In genomic region chr18:74897971-74898657, GRCh38 we compare ENCODE assay signal across 14 cellular contexts.
DNase-seq lines count a peak whose midpoint lies in the region; ATAC-seq and TF ChIP-seq lines count a peak whose summit lies in the region.
"Had no signal": no experiment of that assay in that cellular context is flagged by ENCODE, and none has a peak within 500 bp of the region (broad histone marks: within the 10 kb centered on the region; RNA-seq: fewer than 3 reads in every experiment).

No MANE protein-coding gene starts in this region.

- TF ChIP-seq CTCF in SK-N-SH (IDR thresholded peaks at IDR 0.05) (no peak), fibroblast of lung (conservative IDR thresholded peaks at IDR 0.05 in 1 of 2, IDR thresholded peaks at IDR 0.05 in 1 of 2; ENCODE audit: low read depth in 1 of 2, low read length in 2 of 2) (no peak), smooth muscle cell (IDR thresholded peaks at IDR 0.05; ENCODE audit: borderline replicate concordance, insufficient read depth, poor library complexity, severe bottlenecking) (no peak), PC-9 (conservative IDR thresholded peaks at IDR 0.05) (no peak)

- 15 to 16% methylated on average over 5 of the region's 5 CpGs for WGBS in GM23248 (ENCODE audit: low coverage in 1 of 2, low lambda C conversion rate in 2 of 2, missing lambda C conversion rate in 2 of 2), 2 experiments
- WGBS in SK-N-SH (ENCODE audit: low lambda C conversion rate): 54% methylated on average over 5 of the region's 5 CpGs
- 34% methylated on average over 5 of the region's 5 CpGs for WGBS in smooth muscle cell (ENCODE audit: low lambda C conversion rate)

- H3K9me3 ChIP-seq in GM23248 (ENCODE audit: low read depth) (no peaks in the 10 kb centered on the region), SK-N-SH (no peaks in the 10 kb centered on the region), fibroblast of lung (ENCODE audit: control insufficient read depth, insufficient read depth, low read depth, low read length) (no peaks in the 10 kb centered on the region), smooth muscle cell (replicated peaks; ENCODE audit: low read depth) (no peaks in the 10 kb centered on the region), PC-9 (ENCODE audit: insufficient read depth, low read depth) (no peaks in the 10 kb centered on the region)
- H3K9me3 ChIP-seq: testis had no signal

- H3K27me3 ChIP-seq in GM23248 (replicated peaks; ENCODE audit: insufficient read depth): no peaks in the 10 kb centered on the region
- H3K27me3 ChIP-seq in SK-N-SH (ENCODE audit: insufficient read depth): no peaks in the 10 kb centered on the region
- no peaks in the 10 kb centered on the region for H3K27me3 ChIP-seq in fibroblast of lung (ENCODE audit: control insufficient read depth, insufficient read depth, low read length)
- no peaks in the 10 kb centered on the region for H3K27me3 ChIP-seq in smooth muscle cell (ENCODE audit: low read depth)
- H3K27me3 ChIP-seq in PC-9 (ENCODE audit: insufficient read depth, low read depth): no peaks in the 10 kb centered on the region
- H3K27me3 ChIP-seq: testis had no signal

- DNase-seq in GM23248 (peak; percentile 84), SK-N-SH (no peak), fibroblast of lung (ENCODE audit: low read depth in 2 of 2) (peak; percentile 53 to 67), smooth muscle cell (lab: John Stamatoyannopoulos, UW; ENCODE audit: unreplicated experiment) (no peak), hypothalamus (lab: John Stamatoyannopoulos, UW) (no peak), PC-9 (no peak), sciatic nerve (ENCODE audit: low spot score) (no peak)
- DNase-seq: activated CD8-positive, alpha-beta memory T cell treated with anti-CD3 and anti-CD28 coated beads, Interleukin-2, amount 10 ng/mL, durations not matched to agents 7 days and 5 days; activated naive CD8-positive, alpha-beta T cell treated with anti-CD3 and anti-CD28 coated beads, Interleukin-2, amount 10 ng/mL, durations not matched to agents 7 days and 5 days; NCI-H1105 treated with DMSO at 0.1 percent for 48 hours; NCI-H446 treated with DMSO at 0.1 percent for 48 hours; testis had no signal

- H3K27ac ChIP-seq in GM23248: peak overlapping the region; percentile 26
- H3K27ac ChIP-seq in SK-N-SH (ENCODE audit: low read depth in 2 of 2, low read length in 1 of 2): peak overlapping the region in 1 of 2 experiments; percentile 26; a peak in 2 of 4 replicates
- H3K27ac ChIP-seq in fibroblast of lung (ENCODE audit: insufficient read depth, low read length): no peak overlapping the region
- no peak overlapping the region for H3K27ac ChIP-seq in smooth muscle cell (ENCODE audit: low read depth)
- no peak overlapping the region for H3K27ac ChIP-seq in PC-9
- H3K27ac ChIP-seq: testis had no signal

- peak overlapping the region; percentile 27 for H3K4me2 ChIP-seq in GM23248 (ENCODE audit: unreplicated experiment)
- H3K4me2 ChIP-seq in SK-N-SH: peak overlapping the region; percentile 47; the same call in 1 of the 2 replicates
- H3K4me2 ChIP-seq in fibroblast of lung (ENCODE audit: extremely low read depth, insufficient read depth, low read length): no peak overlapping the region
- H3K4me2 ChIP-seq in smooth muscle cell: peak overlapping the region; percentile 55
- H3K4me2 ChIP-seq in PC-9: no peak overlapping the region
- H3K4me2 ChIP-seq: GM23338 had no signal

- no peak for TF ChIP-seq RAD21 in SK-N-SH (IDR thresholded peaks at IDR 0.05; ENCODE audit: low read length)

- no peak for ATAC-seq in GM19452 (IDR thresholded peaks at IDR 0.05; ENCODE audit: unreplicated experiment)
- no peak for ATAC-seq in sciatic nerve
- ATAC-seq: activated CD8-positive, alpha-beta memory T cell treated with anti-CD3 and anti-CD28 coated beads, Interleukin-2, amount 10 ng/mL, durations not matched to agents 7 days and 5 days; GM23338 had no signal

- CTCF ChIA-PET in SK-N-SH (lab: Yijun Ruan, JAX) (interaction anchor here (1.0 to 1.7 kb wide), 3 partner anchors 8 to 245 kb away, joined by 3 to 7 read pairs (median 4); no protein-coding TSS in a partner anchor), PC-9 (lab: Charles Lee) (no interaction called here)

- POLR2A ChIA-PET in SK-N-SH (lab: Yijun Ruan, JAX) (no interaction called here), PC-9 (lab: Charles Lee; ENCODE audit: unreplicated experiment) (no interaction called here)

- H2AFZ ChIP-seq in GM23248 (0 out of 2 replicates have a peak overlapping the region, but pooled peaks have one; percentile 44), SK-N-SH (ENCODE audit: low read depth) (peak overlapping the region; percentile 59; the same call in 1 of the 2 replicates), fibroblast of lung (ENCODE audit: low read length) (no peak overlapping the region), smooth muscle cell (ENCODE audit: low read depth) (no peak overlapping the region), PC-9 (no peak overlapping the region)
- H2AFZ ChIP-seq: GM23338 had no signal

- BruUV-seq in PC-9 (replicated peaks; lab: Mats Ljungman, UMichigan): no TSS peak

- H3K36me3 ChIP-seq in GM23248 (ENCODE audit: low read depth) (no peaks in the 10 kb centered on the region), SK-N-SH (replicated peaks in 1 of 2; ENCODE audit: control insufficient read depth in 1 of 2, insufficient read depth in 2 of 2, low read length in 1 of 2) (peaks cover 0 to 4% of the 10 kb centered on the region in 2 experiments), fibroblast of lung (ENCODE audit: control insufficient read depth, insufficient read depth, low read length) (no peaks in the 10 kb centered on the region), smooth muscle cell (ENCODE audit: low read depth) (no peaks in the 10 kb centered on the region), PC-9 (ENCODE audit: low read depth) (no peaks in the 10 kb centered on the region)

- H3K9ac ChIP-seq in GM23248: no peak overlapping the region
- 0 out of 2 replicates have a peak overlapping the region, but pooled peaks have one; percentile 19 for H3K9ac ChIP-seq in SK-N-SH
- no peak overlapping the region for H3K9ac ChIP-seq in fibroblast of lung (ENCODE audit: insufficient read depth, low read length)
- H3K9ac ChIP-seq in smooth muscle cell (ENCODE audit: low read depth): no peak overlapping the region

- in situ Hi-C loops in GM23248 (cut with MboI): no loop called here

- H3K4me3 ChIP-seq in GM23248 (no peak overlapping the region), SK-N-SH (ENCODE audit: low read depth in 2 of 2, low read length in 1 of 2) (no peak overlapping the region), fibroblast of lung (replicated peaks in 1 of 4; ENCODE audit: control extremely low read depth in 1 of 4, insufficient read depth in 1 of 4, low read depth in 3 of 4, low read length in 4 of 4) (no peak overlapping the region), smooth muscle cell (no peak overlapping the region), PC-9 (no peak overlapping the region)
- H3K4me3 ChIP-seq: GM23338, testis had no signal

- H3K4me1 ChIP-seq in GM23248 (ENCODE audit: insufficient read depth): peaks cover 22% of the 10 kb centered on the region
- peaks cover 3 to 32% of the 10 kb centered on the region in 2 experiments; a peak in 2 of 4 replicates for H3K4me1 ChIP-seq in SK-N-SH (ENCODE audit: control insufficient read depth in 1 of 2, insufficient read depth in 2 of 2, low read depth in 1 of 2, low read length in 1 of 2)
- H3K4me1 ChIP-seq in fibroblast of lung (ENCODE audit: control insufficient read depth, extremely low read depth, insufficient read depth, low read length): no peaks in the 10 kb centered on the region
- no peaks in the 10 kb centered on the region for H3K4me1 ChIP-seq in smooth muscle cell (ENCODE audit: low read depth)
- no peaks in the 10 kb centered on the region for H3K4me1 ChIP-seq in PC-9 (replicated peaks; ENCODE audit: insufficient read depth)

- intact Hi-C loops in PC-9 (cut with micrococcal nuclease; ENCODE audit: unreplicated experiment): loop anchor here (2.0 to 5.0 kb wide), 3 partner anchors 64 to 581 kb away; no protein-coding TSS in a partner anchor
- intact Hi-C loops in sciatic nerve (cut with DNase I): no loop called here

- H3K79me2 ChIP-seq in GM23248 (ENCODE audit: insufficient read depth) (no peaks in the 10 kb centered on the region), SK-N-SH (ENCODE audit: insufficient read depth) (no peaks in the 10 kb centered on the region), fibroblast of lung (ENCODE audit: control insufficient read depth, insufficient read depth, low read length) (no peaks in the 10 kb centered on the region), smooth muscle cell (ENCODE audit: low read depth) (no peaks in the 10 kb centered on the region), PC-9 (ENCODE audit: low read depth) (no peaks in the 10 kb centered on the region)

- no peak for TF ChIP-seq EP300 in SK-N-SH (IDR thresholded peaks at IDR 0.05; ENCODE audit: borderline replicate concordance in 1 of 2, low read depth in 1 of 2, low read length in 1 of 2)

- no peaks in the 10 kb centered on the region for H3K9me2 ChIP-seq in GM23248 (ENCODE audit: insufficient read depth)
- H3K9me2 ChIP-seq in SK-N-SH: no peaks in the 10 kb centered on the region
- H3K9me2 ChIP-seq in PC-9 (ENCODE audit: insufficient read depth): no peaks in the 10 kb centered on the region

- H4K20me1 ChIP-seq in GM23248 (ENCODE audit: insufficient read depth): no peaks in the 10 kb centered on the region
- no peaks in the 10 kb centered on the region for H4K20me1 ChIP-seq in SK-N-SH (ENCODE audit: insufficient read depth)
- H4K20me1 ChIP-seq in fibroblast of lung (ENCODE audit: control insufficient read depth, extremely low read depth, insufficient read depth, low read length): no peaks in the 10 kb centered on the region
- H4K20me1 ChIP-seq in smooth muscle cell (ENCODE audit: low read depth): no peaks in the 10 kb centered on the region
- no peaks in the 10 kb centered on the region for H4K20me1 ChIP-seq in PC-9 (ENCODE audit: insufficient read depth)

- H3F3A ChIP-seq in GM23248 (ENCODE audit: insufficient read depth) (peaks cover 27% of the 10 kb centered on the region), SK-N-SH (replicated peaks; ENCODE audit: insufficient read depth) (peaks cover 12% of the 10 kb centered on the region), smooth muscle cell (ENCODE audit: low read depth) (no peaks in the 10 kb centered on the region), PC-9 (ENCODE audit: insufficient read depth, low read depth) (no peaks in the 10 kb centered on the region)

TF ChIP-seq in SK-N-SH, 30 proteins besides CTCF, POLR2A, EP300 and RAD21:
- TF ChIP-seq GATA2 (CRISPR knock-in tag; IDR thresholded peaks at IDR 0.05) (no peak), FOSL2 (IDR thresholded peaks at IDR 0.05; ENCODE audit: borderline replicate concordance, low read depth) (peak; percentile 22; the same call in 1 of the 2 replicates)
TF ChIP-seq in SK-N-SH: peak in this region for 1.

Comparison
In these comparisons a context has a peak if more than half of its experiments do, and no peak if none do; other contexts are left out.
1. DNase-seq: peak in GM23248 (single experiment) and fibroblast of lung (2 of 2); none in SK-N-SH (single experiment), smooth muscle cell (single experiment), hypothalamus (0 of 51), PC-9 (0 of 2) and sciatic nerve (single experiment).
2. H2AFZ ChIP-seq: peak in GM23248 (single experiment) and SK-N-SH (single experiment); none in fibroblast of lung (single experiment), smooth muscle cell (single experiment) and PC-9 (single experiment).
3. H3K4me2 ChIP-seq: peak in GM23248 (single experiment), SK-N-SH (single experiment) and smooth muscle cell (single experiment); none in fibroblast of lung (single experiment) and PC-9 (single experiment).